21 cellular contexts compared by ENCODE assay signal in the genomic region with DNA sequence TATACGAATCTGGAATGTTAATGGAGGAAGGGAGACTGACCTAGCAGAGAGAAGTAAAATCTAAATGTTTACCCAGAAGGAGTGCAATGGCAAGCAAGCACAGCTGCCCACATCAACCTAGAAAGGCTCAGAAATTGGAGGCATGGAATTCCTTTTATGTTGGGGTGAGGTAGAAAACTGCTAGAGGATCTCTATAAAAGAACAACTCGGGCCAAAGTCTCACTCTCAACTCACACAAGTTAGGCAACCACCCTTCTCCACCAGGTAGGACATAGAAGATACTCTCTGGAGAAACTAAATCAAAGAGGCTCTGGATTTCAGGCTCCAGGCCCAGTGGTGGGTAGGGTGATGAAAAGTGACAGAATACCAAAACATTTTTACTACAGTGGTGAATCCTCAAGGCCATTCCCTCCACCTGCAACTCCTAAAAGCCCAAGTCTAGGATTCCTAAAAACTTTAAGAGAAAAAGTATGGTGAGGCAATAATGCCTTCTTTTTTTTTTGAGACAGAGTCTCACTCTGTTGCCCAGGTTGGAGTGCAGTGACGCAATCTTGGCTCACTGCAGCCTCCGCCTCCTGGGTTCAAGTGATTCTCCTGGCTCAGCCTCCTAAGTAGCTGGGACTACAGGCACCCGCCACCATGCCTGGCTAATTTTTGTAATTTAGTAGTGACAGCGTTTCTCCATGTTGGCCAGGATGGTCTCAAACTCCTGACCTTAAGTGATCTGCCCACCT.
"Had no signal": no experiment of that assay in that cellular context is flagged by ENCODE, and none has a peak within 500 bp of the region (broad histone marks: within the 10 kb centered on the region; RNA-seq: fewer than 3 reads in every experiment).

No MANE protein-coding gene starts in this region.

- H3K9me3 Mint-ChIP-seq: naive B cell, nephron progenitor cell had no signal

- H3K27ac Mint-ChIP-seq: naive B cell, nephron progenitor cell had no signal

- H3K27me3 ChIP-seq: colonic mucosa, esophagus squamous epithelium, neutrophil, right atrium auricular region, sigmoid colon, stomach, transverse colon had no signal

- H3K27ac ChIP-seq: colonic mucosa, esophagus squamous epithelium, gastroesophageal sphincter, neutrophil, right atrium auricular region, sigmoid colon, skin epidermis, stomach, thoracic aorta, transverse colon had no signal

- H3K4me1 Mint-ChIP-seq: nephron progenitor cell had no signal

- H3K9me3 ChIP-seq: colonic mucosa, esophagus squamous epithelium, gastroesophageal sphincter, neutrophil, right atrium auricular region, sigmoid colon, stomach, thoracic aorta, transverse colon had no signal

- H3K36me3 ChIP-seq: colonic mucosa, esophagus squamous epithelium, gastroesophageal sphincter, neutrophil, right atrium auricular region, sigmoid colon, stomach, thoracic aorta, transverse colon had no signal

- H3K4me1 ChIP-seq: colonic mucosa, esophagus squamous epithelium, gastroesophageal sphincter, right atrium auricular region, sigmoid colon, stomach, transverse colon had no signal

- H3K36me3 Mint-ChIP-seq: naive B cell had no signal

- H3K4me3 ChIP-seq: colonic mucosa, esophagus squamous epithelium, gastroesophageal sphincter, right atrium auricular region, sigmoid colon, skin epidermis, stomach, thoracic aorta, transverse colon had no signal

- DNase-seq: colonic mucosa; dermis blood vessel endothelial cell; esophagus squamous epithelium; foreskin fibroblast; glutamatergic neuron; left colon; mesendoderm; naive B cell; nephron progenitor cell; posterior cingulate gyrus; sigmoid colon; stimulated activated CD4-positive, alpha-beta T cell treated with anti-CD3 and anti-CD28 coated beads, Interleukin-12 subunit alpha, Interleukin-12 subunit beta, amount 100 ng/mL, for 4 hours; stimulated activated naive CD4-positive, alpha-beta T cell; stomach; substantia nigra; transverse colon had no signal

- ATAC-seq: gastroesophageal sphincter, left colon had no signal

- H3K4me3 Mint-ChIP-seq: naive B cell, nephron progenitor cell had no signal
